In genomic region chr5:115551415-115551814, GRCh38 we compare ENCODE assay signal across 12 cellular contexts. TPM values are rescaled to one million over a fixed set of nuclear protein-coding genes. Genes with fewer than 3 reads are reported as not detected.
DNase-seq lines count a peak whose midpoint lies in the region; ATAC-seq and TF ChIP-seq lines count a peak whose summit lies in the region.
"Had no signal": no experiment of that assay in that cellular context is flagged by ENCODE, and none has a peak within 500 bp of the region (broad histone marks: within the 10 kb centered on the region; RNA-seq: fewer than 3 reads in every experiment).

No MANE protein-coding gene starts in this region.

- DNase-seq in AG20443 (ENCODE audit: low spot score) = peak; percentile 60
- no peak for DNase-seq in IMR-90
- peak; percentile 66 to 77 for DNase-seq in cardiac fibroblast (ENCODE audit: low read depth in 2 of 2)
- peak; percentile 43 for DNase-seq in iris pigment epithelial cell (ENCODE audit: low read depth)
- DNase-seq in NCI-H1694 treated with DMSO at 0.1 percent for 48 hours (lab: John Stamatoyannopoulos, UW) = no peak
- no peak for DNase-seq in DMS79 (lab: John Stamatoyannopoulos, UW)
- no peak for DNase-seq in NCI-H446 (lab: John Stamatoyannopoulos, UW)
- DNase-seq in COR-L47 (lab: John Stamatoyannopoulos, UW) = no peak
- DNase-seq: activated CD8-positive, alpha-beta memory T cell treated with anti-CD3 and anti-CD28 coated beads, Interleukin-2, amount 50 U/mL, for 48 hours; immature natural killer cell; NCI-H524; SIG-M5 had no signal

- no CpG with 5 or more reads among the region's 4 CpGs for WGBS in IMR-90 (ENCODE audit: extremely low coverage in 2 of 2, insufficient read length in 1 of 2), 2 experiments

- no peak overlapping the region for H3K56ac ChIP-seq in IMR-90 (ENCODE audit: extremely low read depth, insufficient read depth, low read length)

- TF ChIP-seq CTCF in IMR-90 (conservative IDR thresholded peaks at IDR 0.05; ENCODE audit: low read depth, low read length) = no peak
- no peak for TF ChIP-seq CTCF in cardiac fibroblast (IDR thresholded peaks at IDR 0.05; ENCODE audit: low read depth, low read length)

- H3K4ac ChIP-seq in IMR-90 (ENCODE audit: low read depth, low read length) = no peak overlapping the region; the same call in 1 of the 2 replicates

- in situ Hi-C loops in IMR-90 (cut with MboI; ENCODE audit: low sequenced_read_pairs) = no loop called here

- no peak overlapping the region for H3K9ac ChIP-seq in IMR-90 (ENCODE audit: low read depth, low read length)

- no peaks in the 10 kb centered on the region for H4K20me1 ChIP-seq in IMR-90 (ENCODE audit: insufficient read depth, low read length)

- no peaks in the 10 kb centered on the region; the same call in 1 of the 2 replicates for H3K9me3 ChIP-seq in IMR-90 (ENCODE audit: control insufficient read depth, insufficient read depth, low read length)

- no peak for ATAC-seq in IMR-90 (ENCODE audit: low read depth)

- H3K9me1 ChIP-seq in IMR-90 (ENCODE audit: insufficient read depth, low read length) = peaks cover 7% of the 10 kb centered on the region; the same call in 1 of the 2 replicates

- no TSS peak for BruUV-seq in IMR-90 (replicated peaks; lab: Mats Ljungman, UMichigan)

- no peak overlapping the region; the same call in 1 of the 2 replicates for H2BK120ac ChIP-seq in IMR-90 (ENCODE audit: low read depth, low read length)

- H3K23ac ChIP-seq in IMR-90 (ENCODE audit: low read depth, low read length) = 0 out of 2 replicates have a peak overlapping the region, but pooled peaks have one; percentile 60

- H3K27ac ChIP-seq in IMR-90 (ENCODE audit: insufficient read depth, low read length) = no peak overlapping the region

- H4K5ac ChIP-seq in IMR-90 (ENCODE audit: low read depth, low read length) = no peak overlapping the region

- H3K4me3 ChIP-seq in IMR-90 (ENCODE audit: insufficient read depth, low read depth, low read length) (no peak overlapping the region), cardiac fibroblast (replicated peaks in 1 of 2; ENCODE audit: low read depth in 2 of 2, low read length in 2 of 2) (no peak overlapping the region)

- no peak overlapping the region for H4K8ac ChIP-seq in IMR-90 (ENCODE audit: low read depth in 2 of 2, low read length in 2 of 2)

- peak overlapping the region; percentile 44 for H2AK9ac ChIP-seq in IMR-90 (replicated peaks; ENCODE audit: low read depth, low read length, poor library complexity)

- no peak for TF ChIP-seq POLR2A in IMR-90 (IDR thresholded peaks at IDR 0.05; ENCODE audit: low read depth, low read length)

- intact Hi-C loops in IMR-90 (cut with micrococcal nuclease) = no loop called here

- CTCF ChIA-PET in IMR-90 (lab: Yijun Ruan, JAX) = interaction anchor here (1.3 kb wide), 1 partner anchor 242 kb away, joined by 3 read pairs; no protein-coding TSS in a partner anchor

- dilution Hi-C loops in IMR-90 (cut with HindIII; ENCODE audit: low sequenced_read_pairs, unreplicated experiment) = no loop called here

- H2BK15ac ChIP-seq in IMR-90 (ENCODE audit: low read depth, low read length) = peak overlapping the region; percentile 14; the same call in 1 of the 3 replicates

- no peak overlapping the region for H4K91ac ChIP-seq in IMR-90 (ENCODE audit: insufficient read depth, low read depth, low read length)

- no peak for TF ChIP-seq RAD21 in IMR-90 (IDR thresholded peaks at IDR 0.05; ENCODE audit: low read length)

- no peak overlapping the region for H2BK20ac ChIP-seq in IMR-90 (ENCODE audit: low read depth, low read length)

- H2AK5ac ChIP-seq in IMR-90 (ENCODE audit: low read depth, low read length) = peak overlapping the region; percentile 55; the same call in 1 of the 2 replicates

- no peaks in the 10 kb centered on the region; the same call in 1 of the 2 replicates for H3K4me1 ChIP-seq in IMR-90 (ENCODE audit: control insufficient read depth, insufficient read depth, low read length)

- no peaks in the 10 kb centered on the region for H3K27me3 ChIP-seq in IMR-90 (ENCODE audit: control insufficient read depth, insufficient read depth, low read length)

- H3K4me2 ChIP-seq in IMR-90 (ENCODE audit: low read depth, low read length) = no peak overlapping the region

- no peak overlapping the region for H3K18ac ChIP-seq in IMR-90 (ENCODE audit: low read depth, low read length)

- H3K14ac ChIP-seq in IMR-90 (replicated peaks; ENCODE audit: low read depth, low read length) = no peak overlapping the region

- no peaks in the 10 kb centered on the region for H3K36me3 ChIP-seq in IMR-90 (ENCODE audit: control insufficient read depth, insufficient read depth, low read length)

- H3K79me1 ChIP-seq in IMR-90 (ENCODE audit: low read depth in 1 of 2, low read length in 2 of 2) = no peaks in the 10 kb centered on the region

- POLR2A ChIA-PET in IMR-90 (lab: Charles Lee; ENCODE audit: unreplicated experiment) = no interaction called here

- no peak overlapping the region for H2BK5ac ChIP-seq in IMR-90 (ENCODE audit: low read depth, low read length, poor library complexity, severe bottlenecking)

- H2AFZ ChIP-seq in IMR-90 (replicated peaks; ENCODE audit: low read length, poor library complexity) = peak overlapping the region; percentile 61

TF ChIP-seq in IMR-90, 13 proteins besides CTCF, POLR2A, EP300 and RAD21:
- TF ChIP-seq MXI1 (IDR thresholded peaks at IDR 0.05; ENCODE audit: borderline replicate concordance, low read depth, low read length) (no peak), FOS (IDR thresholded peaks at IDR 0.05; ENCODE audit: low read depth, low read length) (no peak), USF2 (IDR thresholded peaks at IDR 0.05; ENCODE audit: low read depth, low read length) (no peak), CHD1 (IDR thresholded peaks at IDR 0.05; ENCODE audit: low read depth, low read length) (no peak), BHLHE40 (IDR thresholded peaks at IDR 0.05; ENCODE audit: low read depth, low read length) (no peak), NFE2L2 (IDR thresholded peaks at IDR 0.05; ENCODE audit: low read depth, low read length) (no peak), MAFK (IDR thresholded peaks at IDR 0.05; ENCODE audit: low read depth, low read length) (no peak), MAZ (IDR thresholded peaks at IDR 0.05; ENCODE audit: borderline replicate concordance, low read depth, low read length) (no peak), RFX5 (IDR thresholded peaks at IDR 0.05; ENCODE audit: low read depth, low read length) (no peak), SMC3 (IDR thresholded peaks at IDR 0.05; ENCODE audit: low read depth, low read length) (no peak), ELK1 (IDR thresholded peaks at IDR 0.05; ENCODE audit: borderline replicate concordance, low read depth, low read length) (no peak), RCOR1 (IDR thresholded peaks at IDR 0.05; ENCODE audit: insufficient replicate concordance, low read length) (no peak)

RNA-seq across cellular contexts. Expression of gene FEM1C, which starts 6.8 kb away (rescaled TPM):
- total RNA-seq in IMR-90 (2012; rRNA removed) = 21.5 and 30.3 TPM in 2 replicates
- polyA plus RNA-seq in IMR-90 (2012; rRNA removed) = 5.3 and 6.3 TPM in 2 replicates
- polyA plus RNA-seq in IMR-90 (2012; cell fraction: cytosol; rRNA removed) = 1.4 TPM in 2 replicates
- polyA plus RNA-seq in IMR-90 (2012; cell fraction: nucleus; rRNA removed; ENCODE audit: low replicate concordance) = 1.2 and 11.4 TPM in 2 replicates

RNA-seq across cellular contexts. Expression of gene TICAM2, which starts 50.9 kb away (rescaled TPM):
- 4.3 and 6.9 TPM in 2 replicates for total RNA-seq in IMR-90 (2012; rRNA removed)
- 2.9 and 3.4 TPM in 2 replicates for polyA plus RNA-seq in IMR-90 (2012; rRNA removed)
- 0.73 and 0.97 TPM in 2 replicates for polyA plus RNA-seq in IMR-90 (2012; cell fraction: cytosol; rRNA removed)
- polyA plus RNA-seq in IMR-90 (2012; cell fraction: nucleus; rRNA removed; ENCODE audit: low replicate concordance) = 0.55 and 2.2 TPM in 2 replicates

Comparison
In these comparisons a context has a peak if more than half of its experiments do, and no peak if none do; other contexts are left out.
1. DNase-seq: peak in AG20443 (single experiment), cardiac fibroblast (2 of 2) and iris pigment epithelial cell (single experiment); none in IMR-90 (single experiment), NCI-H1694 treated with DMSO at 0.1 percent for 48 hours (single experiment), DMS79 (single experiment), NCI-H446 (0 of 2) and COR-L47 (single experiment).